Comparison of ENCODE assay signal across 15 cellular contexts in genomic region chr16:22670044-22670536, GRCh38.
DNase-seq lines count a peak whose midpoint lies in the region; ATAC-seq and TF ChIP-seq lines count a peak whose summit lies in the region.
"Had no signal": no experiment of that assay in that cellular context is flagged by ENCODE, and none has a peak within 500 bp of the region (broad histone marks: within the 10 kb centered on the region; RNA-seq: fewer than 3 reads in every experiment).

No MANE protein-coding gene starts in this region.

- H3K4me3 ChIP-seq in GM23338 (no peak overlapping the region), OCI-LY1 (ENCODE audit: low read depth, low read length, poor library complexity, severe bottlenecking) (peak overlapping the region; percentile 8), sigmoid colon (no peak overlapping the region)
- H3K4me3 ChIP-seq: PC-9, tibial nerve had no signal

- no peaks in the 10 kb centered on the region for H3K36me3 ChIP-seq in GM23338 (ENCODE audit: insufficient read depth)
- no peaks in the 10 kb centered on the region for H3K36me3 ChIP-seq in OCI-LY1 (ENCODE audit: insufficient read depth, low read length)
- H3K36me3 ChIP-seq in sigmoid colon, result no peaks in the 10 kb centered on the region
- H3K36me3 ChIP-seq: tibial nerve had no signal

- 0 out of 2 replicates have a peak, but pooled peaks cover 8% of the 10 kb centered on the region for H3F3A ChIP-seq in GM23338 (replicated peaks; ENCODE audit: low read depth)
- no peaks in the 10 kb centered on the region for H3F3A ChIP-seq in OCI-LY1 (ENCODE audit: insufficient read depth, low read length)

- H3K79me2 ChIP-seq in GM23338 (replicated peaks; ENCODE audit: insufficient read depth) (no peaks in the 10 kb centered on the region), OCI-LY1 (ENCODE audit: insufficient read depth, low read length) (no peaks in the 10 kb centered on the region)
- H3K79me2 ChIP-seq: parathyroid adenoma had no signal

- H3K27ac ChIP-seq in GM23338 (ENCODE audit: low read depth) (0 out of 2 replicates have a peak overlapping the region, but pooled peaks have one; percentile 0), OCI-LY1 (ENCODE audit: low read depth, low read length, poor library complexity, severe bottlenecking) (no peak overlapping the region), sigmoid colon (no peak overlapping the region)
- H3K27ac ChIP-seq: parathyroid adenoma, PC-9, tibial nerve had no signal

- in situ Hi-C loops in GM13977 (cut with MboI; ENCODE audit: low pct_unique_long_range_greater_than_20kb, low sequenced_read_pairs, unreplicated experiment), result no loop called here

- H3K4me1 ChIP-seq in GM23338 (ENCODE audit: insufficient read depth), result peaks cover 8% of the 10 kb centered on the region; the same call in 1 of the 2 replicates
- peaks cover 9% of the 10 kb centered on the region for H3K4me1 ChIP-seq in OCI-LY1 (ENCODE audit: insufficient read depth, low read length, severe bottlenecking)
- H3K4me1 ChIP-seq in sigmoid colon, result peaks cover 0 to 25% (median 12%) of the 10 kb centered on the region in 4 donors
- H3K4me1 ChIP-seq: parathyroid adenoma, tibial nerve had no signal

- no peaks in the 10 kb centered on the region for H4K20me1 ChIP-seq in GM23338 (replicated peaks; ENCODE audit: insufficient read depth)
- H4K20me1 ChIP-seq in OCI-LY1 (ENCODE audit: insufficient read depth, low read length), result no peaks in the 10 kb centered on the region

- H2AFZ ChIP-seq in GM23338 (peak overlapping the region; percentile 85), OCI-LY1 (ENCODE audit: low read length) (peak overlapping the region; percentile 23)
- H2AFZ ChIP-seq: parathyroid adenoma, PC-9 had no signal

- H3K27me3 Mint-ChIP-seq in GM23338 (ENCODE audit: insufficient read depth, low read depth, poor library complexity), result no peaks in the 10 kb centered on the region
- H3K27me3 Mint-ChIP-seq: activated CD4-positive, alpha-beta memory T cell treated with anti-CD3 and anti-CD28 coated beads, Interleukin-2, amount 10 ng/mL, durations not matched to agents 7 days and 5 days; activated naive CD4-positive, alpha-beta T cell treated with anti-CD3 and anti-CD28 coated beads, Interleukin-2, amount 50 U/mL, for 24 hours; naive thymus-derived CD4-positive, alpha-beta T cell; stimulated activated naive CD8-positive, alpha-beta T cell treated with anti-CD3 and anti-CD28 coated beads, Interleukin-15, Interleukin-2, amounts not matched to agents 100 ng/mL and 50 ng/mL, for 24 hours had no signal

- H3K4me2 ChIP-seq in GM23338, result 0 out of 2 replicates have a peak overlapping the region, but pooled peaks have one; percentile 0
- H3K4me2 ChIP-seq in OCI-LY1 (ENCODE audit: low read length), result peak overlapping the region; percentile 38
- H3K4me2 ChIP-seq: PC-9 had no signal

- TF ChIP-seq CTCF in GM23338 (conservative IDR thresholded peaks at IDR 0.05; ENCODE audit: low read depth in 2 of 2) (no peak; a peak in 1 of 4 replicates), OCI-LY1 (IDR thresholded peaks at IDR 0.05; ENCODE audit: low read length) (no peak), sigmoid colon (IDR thresholded peaks at IDR 0.05) (no peak), GM13977 (IDR thresholded peaks at IDR 0.05; ENCODE audit: extremely low read depth, insufficient read depth, missing control alignments) (no peak)

- H3K27me3 ChIP-seq in GM23338 (ENCODE audit: insufficient read depth), result no peaks in the 10 kb centered on the region
- H3K27me3 ChIP-seq in OCI-LY1 (ENCODE audit: insufficient read depth, low read length), result 0 out of 2 replicates have a peak, but pooled peaks cover 4% of the 10 kb centered on the region
- H3K27me3 ChIP-seq in sigmoid colon, result no peaks in the 10 kb centered on the region

- ATAC-seq in GM23338, result peak; percentile 53
- no peak for ATAC-seq in left colon
- ATAC-seq in HG02798 (IDR thresholded peaks at IDR 0.05; ENCODE audit: poor library complexity, unreplicated experiment), result no peak
- ATAC-seq: naive thymus-derived CD4-positive, alpha-beta T cell had no signal

- no peak for TF ChIP-seq POLR2A in sigmoid colon (IDR thresholded peaks at IDR 0.05)

- H3K4me3 Mint-ChIP-seq in GM23338, result no peak overlapping the region
- H3K4me3 Mint-ChIP-seq: activated CD4-positive, alpha-beta memory T cell treated with anti-CD3 and anti-CD28 coated beads, Interleukin-2, amount 10 ng/mL, durations not matched to agents 7 days and 5 days; activated naive CD4-positive, alpha-beta T cell treated with anti-CD3 and anti-CD28 coated beads, Interleukin-2, amount 50 U/mL, for 24 hours; naive thymus-derived CD4-positive, alpha-beta T cell; stimulated activated naive CD8-positive, alpha-beta T cell treated with anti-CD3 and anti-CD28 coated beads, Interleukin-15, Interleukin-2, amounts not matched to agents 100 ng/mL and 50 ng/mL, for 24 hours had no signal

- intact Hi-C loops in sigmoid colon (cut with DNase I) (no loop called here), left colon (cut with DNase I, micrococcal nuclease) (loop anchor here in 1 of 2 donors (10.0 kb wide), 1 partner anchor 275 kb away; no protein-coding TSS in a partner anchor)

- H3K27ac Mint-ChIP-seq in GM23338, result no peak overlapping the region
- H3K27ac Mint-ChIP-seq: activated CD4-positive, alpha-beta memory T cell treated with anti-CD3 and anti-CD28 coated beads, Interleukin-2, amount 10 ng/mL, durations not matched to agents 7 days and 5 days; activated naive CD4-positive, alpha-beta T cell treated with anti-CD3 and anti-CD28 coated beads, Interleukin-2, amount 50 U/mL, for 24 hours; naive thymus-derived CD4-positive, alpha-beta T cell; stimulated activated naive CD8-positive, alpha-beta T cell treated with anti-CD3 and anti-CD28 coated beads, Interleukin-15, Interleukin-2, amounts not matched to agents 100 ng/mL and 50 ng/mL, for 24 hours had no signal

- no peaks in the 10 kb centered on the region for H3K36me3 Mint-ChIP-seq in GM23338 (ENCODE audit: low read depth)
- H3K36me3 Mint-ChIP-seq: activated naive CD4-positive, alpha-beta T cell treated with anti-CD3 and anti-CD28 coated beads, Interleukin-2, amount 50 U/mL, for 24 hours; naive thymus-derived CD4-positive, alpha-beta T cell had no signal

- H3K9me3 ChIP-seq in OCI-LY1 (ENCODE audit: low read length) (no peaks in the 10 kb centered on the region), sigmoid colon (no peaks in the 10 kb centered on the region)
- H3K9me3 ChIP-seq: tibial nerve had no signal

- no peak for DNase-seq in GM23338 (ENCODE audit: low spot score)
- peak; percentile 27 for DNase-seq in fibroblast of peridontal ligament (ENCODE audit: extremely low read depth)
- peak; percentile 56 for DNase-seq in sigmoid colon
- no peak for DNase-seq in left colon
- no peak for DNase-seq in GM13977 (ENCODE audit: low spot score)
- DNase-seq: activated CD4-positive, alpha-beta memory T cell treated with anti-CD3 and anti-CD28 coated beads, Interleukin-2, amount 10 ng/mL, durations not matched to agents 7 days and 5 days; NCI-H2107; PC-9 had no signal

- H3K9ac ChIP-seq in OCI-LY1 (ENCODE audit: low read length), result no peak overlapping the region
- H3K9ac ChIP-seq: parathyroid adenoma had no signal

- TF ChIP-seq EP300 in sigmoid colon (IDR thresholded peaks at IDR 0.05), result no peak

- H3K9me2 ChIP-seq in GM23338 (ENCODE audit: insufficient read depth), result peaks cover 9% of the 10 kb centered on the region
- no peaks in the 10 kb centered on the region for H3K9me2 ChIP-seq in OCI-LY1 (ENCODE audit: low read depth, low read length)

- WGBS in sigmoid colon, 2 donors, result 94 to 97% methylated on average over 8 of the region's 8 CpGs

- no peaks in the 10 kb centered on the region for H3K9me3 Mint-ChIP-seq in GM23338
- H3K9me3 Mint-ChIP-seq: activated CD4-positive, alpha-beta memory T cell treated with anti-CD3 and anti-CD28 coated beads, Interleukin-2, amount 10 ng/mL, durations not matched to agents 7 days and 5 days; activated naive CD4-positive, alpha-beta T cell treated with anti-CD3 and anti-CD28 coated beads, Interleukin-2, amount 50 U/mL, for 24 hours; naive thymus-derived CD4-positive, alpha-beta T cell; stimulated activated naive CD8-positive, alpha-beta T cell treated with anti-CD3 and anti-CD28 coated beads, Interleukin-15, Interleukin-2, amounts not matched to agents 100 ng/mL and 50 ng/mL, for 24 hours had no signal

- H3K4me1 Mint-ChIP-seq in GM23338, result no peaks in the 10 kb centered on the region
- H3K4me1 Mint-ChIP-seq: activated CD4-positive, alpha-beta memory T cell treated with anti-CD3 and anti-CD28 coated beads, Interleukin-2, amount 10 ng/mL, durations not matched to agents 7 days and 5 days; activated naive CD4-positive, alpha-beta T cell treated with anti-CD3 and anti-CD28 coated beads, Interleukin-2, amount 50 U/mL, for 24 hours; naive thymus-derived CD4-positive, alpha-beta T cell had no signal

TF ChIP-seq in GM23338, 12 proteins besides CTCF, POLR2A, EP300 and RAD21 (continues in another document):
- no peak for TF ChIP-seq EZH2phosphoT487 (IDR thresholded peaks at IDR 0.05; ENCODE audit: unreplicated experiment)

Comparison
In these comparisons a context has a peak if more than half of its experiments do, and no peak if none do; other contexts are left out.
1. DNase-seq: peak in fibroblast of peridontal ligament (single experiment) and sigmoid colon (single experiment); none in GM23338 (single experiment), left colon (0 of 2) and GM13977 (single experiment).